ENCODE assay signal across 9 cellular contexts in the genomic region with DNA sequence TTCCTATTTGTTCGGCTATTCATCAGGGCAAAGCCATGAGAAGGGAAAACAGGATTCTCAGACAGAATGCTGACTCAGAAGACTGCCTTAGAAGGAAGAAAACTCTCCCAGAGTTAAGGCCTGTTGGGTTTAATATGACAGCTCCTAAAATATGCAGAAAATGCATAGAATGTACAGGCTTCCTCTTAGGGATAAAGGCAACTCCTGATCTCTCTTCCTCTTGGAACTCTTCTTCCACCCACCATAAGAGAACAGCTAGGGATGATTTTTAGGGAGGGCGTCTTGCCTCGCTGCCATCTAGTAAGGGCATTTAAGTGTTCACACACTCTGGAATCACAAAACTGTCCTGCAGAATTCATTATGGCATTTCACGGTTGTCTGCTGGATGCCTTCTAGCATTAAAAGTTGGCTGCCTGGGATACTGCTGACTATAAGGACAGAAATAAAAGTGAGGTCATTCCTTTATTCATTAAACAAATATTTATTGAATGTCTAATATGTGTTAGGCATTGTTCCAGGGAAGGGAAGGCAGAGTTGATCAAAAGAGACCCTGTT.
DNase-seq lines count a peak whose midpoint lies in the region; ATAC-seq lines count a peak whose summit lies in the region.
"Had no signal": no experiment of that assay in that cellular context is flagged by ENCODE, and none has a peak within 500 bp of the region (broad histone marks: within the 10 kb centered on the region; RNA-seq: fewer than 3 reads in every experiment).

No MANE protein-coding gene starts in this region.

- no peaks in the 10 kb centered on the region for H3K27me3 Mint-ChIP-seq in activated T-cell treated with anti-CD3 and anti-CD28 coated beads, Interleukin-2, amount 50 U/mL, for 72 hours (ENCODE audit: low read depth)
- no peaks in the 10 kb centered on the region for H3K27me3 Mint-ChIP-seq in activated T-cell treated with anti-CD3 and anti-CD28 coated beads, Interleukin-2, amount 50 U/mL, for 4 hours (ENCODE audit: low read depth)
- H3K27me3 Mint-ChIP-seq in central memory CD8-positive, alpha-beta T cell: no peaks in the 10 kb centered on the region

- H3K36me3 ChIP-seq in urinary bladder (ENCODE audit: insufficient read depth): peaks cover 3% of the 10 kb centered on the region

- H3K27ac ChIP-seq in urinary bladder (ENCODE audit: low read depth): peak overlapping the region; percentile 38

- no peak overlapping the region for H3K4me3 ChIP-seq in urinary bladder (ENCODE audit: low read depth, low read length)
- H3K4me3 ChIP-seq: skin epidermis had no signal

- no peak for ATAC-seq in activated T-cell treated with anti-CD3 and anti-CD28 coated beads, Interleukin-2, amount 50 U/mL, for 72 hours (replicated peaks in 1 of 2)
- no peak for ATAC-seq in activated T-cell treated with anti-CD3 and anti-CD28 coated beads, Interleukin-2, amount 50 U/mL, for 4 hours
- no peak for ATAC-seq in central memory CD8-positive, alpha-beta T cell (replicated peaks; ENCODE audit: extremely low read depth, poor library complexity, severe bottlenecking)
- ATAC-seq in HG03108 (IDR thresholded peaks at IDR 0.05; ENCODE audit: unreplicated experiment): no peak
- no peak for ATAC-seq in GM21529 (IDR thresholded peaks at IDR 0.05; ENCODE audit: unreplicated experiment)

- peaks cover 3 to 6% of the 10 kb centered on the region in 2 donors for H3K36me3 Mint-ChIP-seq in activated T-cell treated with anti-CD3 and anti-CD28 coated beads, Interleukin-2, amount 50 U/mL, for 72 hours (ENCODE audit: insufficient read depth in 2 of 2)
- H3K36me3 Mint-ChIP-seq in activated T-cell treated with anti-CD3 and anti-CD28 coated beads, Interleukin-2, amount 50 U/mL, for 4 hours (ENCODE audit: insufficient read depth): peaks cover 37% of the 10 kb centered on the region
- peaks cover 44% of the 10 kb centered on the region for H3K36me3 Mint-ChIP-seq in central memory CD8-positive, alpha-beta T cell (ENCODE audit: insufficient read depth)

- 45% methylated on average over 4 of the region's 4 CpGs for WGBS in urinary bladder

- no peak for DNase-seq in activated T-cell treated with anti-CD3 and anti-CD28 coated beads, Interleukin-2, amount 50 U/mL, for 72 hours
- no peak for DNase-seq in activated T-cell treated with anti-CD3 and anti-CD28 coated beads, Interleukin-2, amount 50 U/mL, for 4 hours
- no peak for DNase-seq in central memory CD8-positive, alpha-beta T cell (ENCODE audit: low spot score in 2 of 2)
- peak; percentile 38 for DNase-seq in left kidney (ENCODE audit: low read depth, low spot score)
- DNase-seq in retina: no peak

- peaks cover 33% of the 10 kb centered on the region for H3K4me1 Mint-ChIP-seq in activated T-cell treated with anti-CD3 and anti-CD28 coated beads, Interleukin-2, amount 50 U/mL, for 72 hours (ENCODE audit: low read depth)
- peaks cover 5% of the 10 kb centered on the region for H3K4me1 Mint-ChIP-seq in activated T-cell treated with anti-CD3 and anti-CD28 coated beads, Interleukin-2, amount 50 U/mL, for 4 hours (ENCODE audit: low read depth)
- H3K4me1 Mint-ChIP-seq in central memory CD8-positive, alpha-beta T cell: peaks cover 51% of the 10 kb centered on the region

- H3K9me3 Mint-ChIP-seq in activated T-cell treated with anti-CD3 and anti-CD28 coated beads, Interleukin-2, amount 50 U/mL, for 72 hours: no peaks in the 10 kb centered on the region
- H3K9me3 Mint-ChIP-seq in activated T-cell treated with anti-CD3 and anti-CD28 coated beads, Interleukin-2, amount 50 U/mL, for 4 hours: no peaks in the 10 kb centered on the region
- H3K9me3 Mint-ChIP-seq in central memory CD8-positive, alpha-beta T cell: no peaks in the 10 kb centered on the region

- no peaks in the 10 kb centered on the region for H3K4me1 ChIP-seq in urinary bladder (ENCODE audit: insufficient read depth)

- H3K27ac Mint-ChIP-seq in activated T-cell treated with anti-CD3 and anti-CD28 coated beads, Interleukin-2, amount 50 U/mL, for 72 hours: peak overlapping the region; percentile 66
- peak overlapping the region; percentile 56 for H3K27ac Mint-ChIP-seq in central memory CD8-positive, alpha-beta T cell (ENCODE audit: low read depth)

- H3K4me3 Mint-ChIP-seq in activated T-cell treated with anti-CD3 and anti-CD28 coated beads, Interleukin-2, amount 50 U/mL, for 72 hours: no peak overlapping the region
- H3K4me3 Mint-ChIP-seq in activated T-cell treated with anti-CD3 and anti-CD28 coated beads, Interleukin-2, amount 50 U/mL, for 4 hours: no peak overlapping the region
- no peak overlapping the region for H3K4me3 Mint-ChIP-seq in central memory CD8-positive, alpha-beta T cell
